In the genomic region with DNA sequence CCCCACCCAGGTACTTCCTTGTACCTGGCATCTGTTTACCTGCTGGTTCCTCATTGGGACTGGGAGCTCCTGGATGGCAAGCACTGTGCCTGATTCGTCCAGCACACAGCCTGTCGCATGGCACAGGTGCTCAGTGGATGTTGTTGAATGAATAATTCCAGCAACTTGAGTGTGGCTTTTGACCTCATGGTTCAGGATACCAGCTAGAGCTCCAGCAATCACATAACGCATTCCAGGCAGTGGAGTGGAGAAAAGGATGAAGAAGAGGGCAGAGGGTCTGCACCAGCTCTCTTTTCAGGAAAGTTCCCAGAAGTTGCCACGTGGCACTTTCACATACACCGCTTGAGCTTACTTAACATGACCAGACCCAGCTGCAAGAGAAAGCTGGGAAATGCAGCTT, we compare ENCODE assay signal across 1 cellular context.
TF ChIP-seq lines count a peak whose summit lies in the region.

No MANE protein-coding gene starts in this region.

TF ChIP-seq in WTC11, 78 proteins besides CTCF, POLR2A, EP300 and RAD21 (continued from another document):
- TF ChIP-seq, protein P1, sequence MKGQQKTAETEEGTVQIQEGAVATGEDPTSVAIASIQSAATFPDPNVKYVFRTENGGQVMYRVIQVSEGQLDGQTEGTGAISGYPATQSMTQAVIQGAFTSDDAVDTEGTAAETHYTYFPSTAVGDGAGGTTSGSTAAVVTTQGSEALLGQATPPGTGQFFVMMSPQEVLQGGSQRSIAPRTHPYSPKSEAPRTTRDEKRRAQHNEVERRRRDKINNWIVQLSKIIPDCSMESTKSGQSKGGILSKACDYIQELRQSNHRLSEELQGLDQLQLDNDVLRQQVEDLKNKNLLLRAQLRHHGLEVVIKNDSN (CRISPR knock-in tag; IDR thresholded peaks at IDR 0.05) = no peak
- TF ChIP-seq, protein P2, sequence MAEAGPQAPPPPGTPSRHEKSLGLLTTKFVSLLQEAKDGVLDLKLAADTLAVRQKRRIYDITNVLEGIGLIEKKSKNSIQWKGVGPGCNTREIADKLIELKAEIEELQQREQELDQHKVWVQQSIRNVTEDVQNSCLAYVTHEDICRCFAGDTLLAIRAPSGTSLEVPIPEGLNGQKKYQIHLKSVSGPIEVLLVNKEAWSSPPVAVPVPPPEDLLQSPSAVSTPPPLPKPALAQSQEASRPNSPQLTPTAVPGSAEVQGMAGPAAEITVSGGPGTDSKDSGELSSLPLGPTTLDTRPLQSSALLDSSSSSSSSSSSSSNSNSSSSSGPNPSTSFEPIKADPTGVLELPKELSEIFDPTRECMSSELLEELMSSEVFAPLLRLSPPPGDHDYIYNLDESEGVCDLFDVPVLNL (CRISPR knock-in tag; IDR thresholded peaks at IDR 0.05; ENCODE audit: borderline replicate concordance, low read depth) = no peak
- TF ChIP-seq, protein P3, sequence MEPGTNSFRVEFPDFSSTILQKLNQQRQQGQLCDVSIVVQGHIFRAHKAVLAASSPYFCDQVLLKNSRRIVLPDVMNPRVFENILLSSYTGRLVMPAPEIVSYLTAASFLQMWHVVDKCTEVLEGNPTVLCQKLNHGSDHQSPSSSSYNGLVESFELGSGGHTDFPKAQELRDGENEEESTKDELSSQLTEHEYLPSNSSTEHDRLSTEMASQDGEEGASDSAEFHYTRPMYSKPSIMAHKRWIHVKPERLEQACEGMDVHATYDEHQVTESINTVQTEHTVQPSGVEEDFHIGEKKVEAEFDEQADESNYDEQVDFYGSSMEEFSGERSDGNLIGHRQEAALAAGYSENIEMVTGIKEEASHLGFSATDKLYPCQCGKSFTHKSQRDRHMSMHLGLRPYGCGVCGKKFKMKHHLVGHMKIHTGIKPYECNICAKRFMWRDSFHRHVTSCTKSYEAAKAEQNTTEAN (CRISPR knock-in tag; IDR thresholded peaks at IDR 0.05) = no peak
- no peak for TF ChIP-seq MXD4 (CRISPR knock-in tag; IDR thresholded peaks at IDR 0.05; ENCODE audit: borderline replicate concordance)
- TF ChIP-seq, protein P4, sequence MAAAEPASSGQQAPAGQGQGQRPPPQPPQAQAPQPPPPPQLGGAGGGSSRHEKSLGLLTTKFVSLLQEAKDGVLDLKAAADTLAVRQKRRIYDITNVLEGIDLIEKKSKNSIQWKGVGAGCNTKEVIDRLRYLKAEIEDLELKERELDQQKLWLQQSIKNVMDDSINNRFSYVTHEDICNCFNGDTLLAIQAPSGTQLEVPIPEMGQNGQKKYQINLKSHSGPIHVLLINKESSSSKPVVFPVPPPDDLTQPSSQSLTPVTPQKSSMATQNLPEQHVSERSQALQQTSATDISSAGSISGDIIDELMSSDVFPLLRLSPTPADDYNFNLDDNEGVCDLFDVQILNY (CRISPR knock-in tag; IDR thresholded peaks at IDR 0.05) = no peak
- TF ChIP-seq ZNF671 (CRISPR knock-in tag; IDR thresholded peaks at IDR 0.05) = no peak
- TF ChIP-seq ZNF232 (CRISPR knock-in tag; IDR thresholded peaks at IDR 0.05) = no peak
- no peak for TF ChIP-seq TEAD1 (CRISPR knock-in tag; IDR thresholded peaks at IDR 0.05)
- no peak for TF ChIP-seq ZNF396 (CRISPR knock-in tag; IDR thresholded peaks at IDR 0.05; ENCODE audit: borderline replicate concordance)
TF ChIP-seq in WTC11: peak in this region for 0.
